In genomic region chr5:106876298-106876622, GRCh38 we compare ENCODE assay signal across 19 cellular contexts.
"Had no signal": no experiment of that assay in that cellular context is flagged by ENCODE, and none has a peak within 500 bp of the region (broad histone marks: within the 10 kb centered on the region; RNA-seq: fewer than 3 reads in every experiment).

No MANE protein-coding gene starts in this region.

- H3K27me3 Mint-ChIP-seq: stimulated activated memory B cell treated with anti-CD40 and anti-IgM and Interleukin-4, amounts not matched to agents 10 μg/mL and 1 μg/mL and 100 μg/mL, for 72 hours; stimulated activated naive CD8-positive, alpha-beta T cell treated with anti-CD3 and anti-CD28 coated beads, Interleukin-15, Interleukin-2, amounts not matched to agents 100 ng/mL and 50 ng/mL, for 24 hours had no signal

- ATAC-seq: gastrocnemius medialis; left lobe of liver; stimulated activated memory B cell treated with anti-CD40 and anti-IgM and Interleukin-4, amounts not matched to agents 10 μg/mL and 1 μg/mL and 100 μg/mL, for 72 hours had no signal

- H3K4me2 ChIP-seq: neural progenitor cell had no signal

- H3K4me1 Mint-ChIP-seq: naive thymus-derived CD4-positive, alpha-beta T cell; stimulated activated memory B cell treated with anti-CD40 and anti-IgM and Interleukin-4, amounts not matched to agents 10 μg/mL and 1 μg/mL and 100 μg/mL, for 72 hours had no signal

- H2AFZ ChIP-seq: neural progenitor cell had no signal

- H3K36me3 ChIP-seq: gastrocnemius medialis, neural progenitor cell, prostate gland, right atrium auricular region, spleen, thoracic aorta, tibial nerve, upper lobe of left lung had no signal

- H3K9ac ChIP-seq: neural progenitor cell had no signal

- H3K27me3 ChIP-seq: dorsolateral prefrontal cortex, gastrocnemius medialis, neural progenitor cell, right atrium auricular region, spleen, tibial nerve, upper lobe of left lung had no signal

- H3K9me3 ChIP-seq: gastrocnemius medialis, prostate gland, right atrium auricular region, thoracic aorta, tibial nerve had no signal

- H3K27ac Mint-ChIP-seq: naive thymus-derived CD4-positive, alpha-beta T cell; nephron; neural progenitor cell; stimulated activated memory B cell treated with anti-CD40 and anti-IgM and Interleukin-4, amounts not matched to agents 10 μg/mL and 1 μg/mL and 100 μg/mL, for 72 hours; stimulated activated naive CD8-positive, alpha-beta T cell treated with anti-CD3 and anti-CD28 coated beads, Interleukin-15, Interleukin-2, amounts not matched to agents 100 ng/mL and 50 ng/mL, for 24 hours had no signal

- DNase-seq: effector CD4-positive, alpha-beta T cell; gastrocnemius medialis; kidney; stimulated activated CD4-positive, alpha-beta T cell treated with anti-CD3 and anti-CD28 coated beads, Interleukin-4, amount 100 ng/mL, for 4 hours; upper lobe of left lung had no signal

- H3K36me3 Mint-ChIP-seq: naive thymus-derived CD4-positive, alpha-beta T cell; neural progenitor cell; stimulated activated memory B cell treated with anti-CD40 and anti-IgM and Interleukin-4, amounts not matched to agents 10 μg/mL and 1 μg/mL and 100 μg/mL, for 72 hours had no signal

- H3K4me3 ChIP-seq: dorsolateral prefrontal cortex, gastrocnemius medialis, neural progenitor cell, prostate gland, right atrium auricular region, skin epidermis, spleen, thoracic aorta, tibial nerve, upper lobe of left lung had no signal

- H3K4me1 ChIP-seq: gastrocnemius medialis, neural progenitor cell, prostate gland, right atrium auricular region, spleen, tibial nerve, upper lobe of left lung had no signal

- H3K27ac ChIP-seq: dorsolateral prefrontal cortex, epithelial cell of prostate, gastrocnemius medialis, neural progenitor cell, prostate gland, right atrium auricular region, skin epidermis, spleen, thoracic aorta, tibial nerve, upper lobe of left lung had no signal

- H3K4me3 Mint-ChIP-seq: naive thymus-derived CD4-positive, alpha-beta T cell; nephron; neural progenitor cell; stimulated activated memory B cell treated with anti-CD40 and anti-IgM and Interleukin-4, amounts not matched to agents 10 μg/mL and 1 μg/mL and 100 μg/mL, for 72 hours; stimulated activated naive CD8-positive, alpha-beta T cell treated with anti-CD3 and anti-CD28 coated beads, Interleukin-15, Interleukin-2, amounts not matched to agents 100 ng/mL and 50 ng/mL, for 24 hours had no signal
